In the genomic region with DNA sequence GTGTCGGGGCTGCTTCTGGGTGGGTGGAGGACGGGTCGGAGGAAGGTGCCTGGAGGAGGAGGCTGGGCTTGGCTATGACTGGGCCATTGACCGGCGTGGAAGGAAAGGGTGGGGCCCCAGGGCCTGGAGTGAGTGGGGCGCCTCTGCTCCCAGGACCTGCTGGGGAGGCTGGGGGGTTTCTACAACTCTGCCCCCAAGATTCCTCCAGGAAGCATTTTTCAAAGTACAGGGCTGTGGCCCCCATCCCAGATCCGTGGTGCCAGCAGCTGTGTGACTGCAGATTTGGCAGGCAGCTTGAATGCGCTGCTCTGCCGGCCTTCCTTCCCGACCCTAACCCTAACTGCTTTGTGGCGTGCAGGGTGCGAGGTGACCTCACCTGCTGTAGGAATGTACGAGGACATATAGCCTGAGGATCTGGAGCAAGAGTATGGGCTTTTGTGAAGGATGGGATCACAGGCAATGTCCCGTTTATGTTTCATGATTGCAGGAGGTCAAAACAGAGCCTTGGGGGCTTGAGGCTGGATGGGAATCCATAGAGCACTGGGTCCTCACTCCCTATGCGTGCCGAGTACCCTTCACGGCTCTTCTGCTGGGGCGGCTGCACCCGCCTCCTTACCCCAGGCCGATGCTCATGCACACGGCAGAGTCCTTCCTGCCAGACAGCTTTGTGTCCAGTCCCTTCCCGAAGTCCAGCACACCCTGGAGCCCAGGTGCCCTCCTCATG, we compare ENCODE assay signal across 12 cellular contexts.
"Had no signal": no experiment of that assay in that cellular context is flagged by ENCODE, and none has a peak within 500 bp of the region (broad histone marks: within the 10 kb centered on the region; RNA-seq: fewer than 3 reads in every experiment).

No MANE protein-coding gene starts in this region.

- H3K4me1 ChIP-seq: breast epithelium, pancreas, tibial nerve had no signal

- H3K27ac ChIP-seq: breast epithelium, pancreas, SK-N-MC, tibial nerve had no signal

- H3K36me3 ChIP-seq: breast epithelium, pancreas had no signal

- H3K9me3 ChIP-seq: pancreas had no signal

- DNase-seq: activated CD4-positive, alpha-beta T cell treated with anti-CD3 and anti-CD28 coated beads, Interleukin-2, amount 10 ng/mL, durations not matched to agents 24 days and 14 days; activated CD8-positive, alpha-beta memory T cell treated with anti-CD3 and anti-CD28 coated beads for 24 hours; activated effector memory CD4-positive, alpha-beta T cell treated with Interleukin-2 at 50 U/mL for 16 hours; foreskin melanocyte; pancreas; retina; small intestine had no signal

- H3K4me3 ChIP-seq: breast epithelium, pancreas, SK-N-MC, tibial nerve had no signal

- H3K27me3 Mint-ChIP-seq: activated CD4-positive, alpha-beta T cell treated with anti-CD3 and anti-CD28 coated beads, Interleukin-2, amount 10 ng/mL, durations not matched to agents 24 days and 14 days had no signal

- H3K4me3 Mint-ChIP-seq: activated CD4-positive, alpha-beta T cell treated with anti-CD3 and anti-CD28 coated beads, Interleukin-2, amount 10 ng/mL, durations not matched to agents 24 days and 14 days; WTC11 had no signal

- ATAC-seq: activated naive CD4-positive, alpha-beta T cell treated with anti-CD3 and anti-CD28 coated beads, Interleukin-2, amount 50 U/mL, for 72 hours; pancreas had no signal

- H3K27ac Mint-ChIP-seq: activated CD4-positive, alpha-beta T cell treated with anti-CD3 and anti-CD28 coated beads, Interleukin-2, amount 10 ng/mL, durations not matched to agents 24 days and 14 days; WTC11 had no signal
